Comparison of ENCODE assay signal across 27 cellular contexts in genomic region chr13:28859069-28859468, GRCh38. TPM values are rescaled to one million over a fixed set of nuclear protein-coding genes. Genes with fewer than 3 reads are reported as not detected.
"Had no signal": no experiment of that assay in that cellular context is flagged by ENCODE, and none has a peak within 500 bp of the region (broad histone marks: within the 10 kb centered on the region; RNA-seq: fewer than 3 reads in every experiment).

No MANE protein-coding gene starts in this region.

- ATAC-seq: stimulated activated naive B cell treated with anti-CD40 and anti-IgM and Interleukin-4, amounts not matched to agents 10 μg/mL and 1 μg/mL and 100 μg/mL, for 72 hours; stimulated activated naive CD8-positive, alpha-beta T cell treated with anti-CD3 and anti-CD28 coated beads, Interleukin-15, amount 100 ng/mL, for 72 hours; stimulated activated naive CD8-positive, alpha-beta T cell treated with anti-CD3 and anti-CD28 coated beads, Interleukin-15, Interleukin-2, amounts not matched to agents 100 U/mL and 50 U/mL, for 24 hours had no signal

- H3K4me3 Mint-ChIP-seq: stimulated activated naive B cell treated with anti-CD40 and anti-IgM and Interleukin-4, amounts not matched to agents 10 μg/mL and 1 μg/mL and 100 μg/mL, for 72 hours; stimulated activated naive CD8-positive, alpha-beta T cell treated with anti-CD3 and anti-CD28 coated beads, Interleukin-15, amount 100 ng/mL, for 72 hours; stimulated activated naive CD8-positive, alpha-beta T cell treated with anti-CD3 and anti-CD28 coated beads, Interleukin-15, Interleukin-2, amounts not matched to agents 100 ng/mL and 50 ng/mL, for 24 hours; type B pancreatic cell had no signal

- H3K9me3 Mint-ChIP-seq: stimulated activated naive CD8-positive, alpha-beta T cell treated with anti-CD3 and anti-CD28 coated beads, Interleukin-15, Interleukin-2, amounts not matched to agents 100 ng/mL and 50 ng/mL, for 24 hours; type B pancreatic cell had no signal

- H3K4me1 ChIP-seq: stomach, suprapubic skin, testis, tibial artery, tibial nerve, transverse colon, upper lobe of left lung, uterus, vagina had no signal

- H3K4me3 ChIP-seq: stomach, suprapubic skin, testis, thoracic aorta, tibial artery, tibial nerve, transverse colon, upper lobe of left lung, uterus, vagina had no signal

- H3K27me3 Mint-ChIP-seq: type B pancreatic cell had no signal

- H3K9me3 ChIP-seq: stomach, suprapubic skin, testis, thoracic aorta, tibial artery, tibial nerve, transverse colon, upper lobe of left lung, uterus, vagina had no signal

- H3K36me3 ChIP-seq: stomach, suprapubic skin, thoracic aorta, tibial artery, tibial nerve, transverse colon, upper lobe of left lung, uterus, vagina had no signal

- H3K4me1 Mint-ChIP-seq: stimulated activated naive B cell treated with anti-CD40 and anti-IgM and Interleukin-4, amounts not matched to agents 10 μg/mL and 1 μg/mL and 100 μg/mL, for 72 hours; stimulated activated naive CD8-positive, alpha-beta T cell treated with anti-CD3 and anti-CD28 coated beads, Interleukin-15, amount 100 ng/mL, for 72 hours had no signal

- DNase-seq: stimulated activated CD4-positive, alpha-beta T cell treated with anti-CD3 and anti-CD28 coated beads, Interleukin-1b, Interleukin-23, amount 100 ng/mL, for 48 hours; stimulated activated CD4-positive, alpha-beta T cell treated with anti-CD3 and anti-CD28 coated beads, Interleukin-2, amount 100 ng/mL, for 24 hours; stimulated activated CD4-positive, alpha-beta T cell treated with anti-CD3 and anti-CD28 coated beads, Interleukin-2, amount 100 ng/mL, for 48 hours; stimulated activated CD4-positive, alpha-beta T cell treated with anti-CD3 and anti-CD28 coated beads, Interleukin-4, amount 100 ng/mL, for 1 hour; stimulated activated CD4-positive, alpha-beta T cell treated with anti-CD3 and anti-CD28 coated beads, Interleukin-4, amount 100 ng/mL, for 24 hours; stimulated activated CD4-positive, alpha-beta T cell treated with anti-CD3 and anti-CD28 coated beads, Interleukin-4, amount 100 ng/mL, for 4 hours; stimulated activated CD8-positive, alpha-beta memory T cell treated with anti-CD3 and anti-CD28 coated beads, Interleukin-4, amount 100 ng/mL, for 48 hours; stimulated activated naive B cell treated with anti-CD40 and anti-IgM and Interleukin-4, amounts not matched to agents 10 μg/mL and 1 μg/mL and 100 μg/mL, for 72 hours; stimulated activated naive CD4-positive, alpha-beta T cell; stimulated activated naive CD4-positive, alpha-beta T cell treated with Interleukin-2 at 50 U/mL for 16 hours; stimulated activated naive CD8-positive, alpha-beta T cell treated with anti-CD3 and anti-CD28 coated beads, Interleukin-15, amount 100 ng/mL, for 72 hours; stimulated activated naive CD8-positive, alpha-beta T cell treated with anti-CD3 and anti-CD28 coated beads, Interleukin-15, Interleukin-2, amounts not matched to agents 100 U/mL and 50 U/mL, for 24 hours; stomach; substantia nigra; testis; tibial artery; transverse colon; trophoblast cell; upper lobe of left lung; uterus had no signal

- H3K36me3 Mint-ChIP-seq: stimulated activated naive B cell treated with anti-CD40 and anti-IgM and Interleukin-4, amounts not matched to agents 10 μg/mL and 1 μg/mL and 100 μg/mL, for 72 hours; type B pancreatic cell had no signal

- H3K27ac Mint-ChIP-seq: stimulated activated naive B cell treated with anti-CD40 and anti-IgM and Interleukin-4, amounts not matched to agents 10 μg/mL and 1 μg/mL and 100 μg/mL, for 72 hours; stimulated activated naive CD8-positive, alpha-beta T cell treated with anti-CD3 and anti-CD28 coated beads, Interleukin-15, amount 100 ng/mL, for 72 hours; stimulated activated naive CD8-positive, alpha-beta T cell treated with anti-CD3 and anti-CD28 coated beads, Interleukin-15, Interleukin-2, amounts not matched to agents 100 ng/mL and 50 ng/mL, for 24 hours; type B pancreatic cell had no signal

- H3K27ac ChIP-seq: stomach, suprapubic skin, testis, thoracic aorta, tibial artery, tibial nerve, transverse colon, upper lobe of left lung, uterus, vagina had no signal

- H3K27me3 ChIP-seq: testis, tibial artery, tibial nerve, transverse colon, upper lobe of left lung, uterus, vagina had no signal

RNA-seq across cellular contexts. Expression of gene MTUS2, which starts 38.9 kb away (rescaled TPM):
- total RNA-seq: subcutaneous adipose tissue had no signal
